8 cellular contexts compared by ENCODE assay signal in genomic region chr10:29119374-29119773, GRCh38.
DNase-seq lines count a peak whose midpoint lies in the region; ATAC-seq and TF ChIP-seq lines count a peak whose summit lies in the region.

No MANE protein-coding gene starts in this region.

- no peak overlapping the region for H4K5ac ChIP-seq in IMR-90 (ENCODE audit: low read depth, low read length)
- H4K5ac ChIP-seq in mesendoderm (ENCODE audit: low read length), result no peak overlapping the region

- no peak overlapping the region for H3K14ac ChIP-seq in IMR-90 (replicated peaks; ENCODE audit: low read depth, low read length)

- H2BK120ac ChIP-seq in IMR-90 (ENCODE audit: low read depth, low read length), result peak overlapping the region; percentile 74
- no peak overlapping the region for H2BK120ac ChIP-seq in mesendoderm (ENCODE audit: low read depth, low read length)

- intact Hi-C loops in IMR-90 (cut with micrococcal nuclease) (no loop called here), breast epithelium (cut with DNase I; ENCODE audit: low total_unique reads) (no loop called here)

- H3K79me1 ChIP-seq in IMR-90 (ENCODE audit: low read depth in 1 of 2, low read length in 2 of 2), result no peaks in the 10 kb centered on the region
- no peaks in the 10 kb centered on the region for H3K79me1 ChIP-seq in mesendoderm (ENCODE audit: low read length)

- H3K27ac Mint-ChIP-seq in stimulated activated naive B cell treated with anti-CD40 and anti-IgM and Interleukin-4, amounts not matched to agents 10 μg/mL and 1 μg/mL and 100 μg/mL, for 72 hours, result no peak overlapping the region

- H3K27ac ChIP-seq in IMR-90 (ENCODE audit: insufficient read depth, low read length) (no peak overlapping the region), breast epithelium (peak overlapping the region in 1 of 2 donors; percentile 2), mesendoderm (ENCODE audit: low read depth, low read length) (no peak overlapping the region)

- H3K9ac ChIP-seq in IMR-90 (ENCODE audit: low read depth, low read length) (no peak overlapping the region), mesendoderm (ENCODE audit: low read length) (no peak overlapping the region)

- H3K4me3 Mint-ChIP-seq in stimulated activated naive B cell treated with anti-CD40 and anti-IgM and Interleukin-4, amounts not matched to agents 10 μg/mL and 1 μg/mL and 100 μg/mL, for 72 hours, result no peak overlapping the region

- peak; percentile 41 for TF ChIP-seq CTCF in IMR-90 (conservative IDR thresholded peaks at IDR 0.05; ENCODE audit: low read depth, low read length)
- TF ChIP-seq CTCF in breast epithelium (IDR thresholded peaks at IDR 0.05), result peak in 2 of 3 donors; percentile 18 to 40

- H2AK9ac ChIP-seq in IMR-90 (replicated peaks; ENCODE audit: low read depth, low read length, poor library complexity), result no peak overlapping the region

- TF ChIP-seq POLR2A in IMR-90 (IDR thresholded peaks at IDR 0.05; ENCODE audit: low read depth, low read length) (no peak), breast epithelium (IDR thresholded peaks at IDR 0.05) (no peak)

- H3K27me3 ChIP-seq in IMR-90 (ENCODE audit: control insufficient read depth, insufficient read depth, low read length), result peaks cover 2% of the 10 kb centered on the region
- no peaks in the 10 kb centered on the region for H3K27me3 ChIP-seq in breast epithelium
- no peaks in the 10 kb centered on the region for H3K27me3 ChIP-seq in mesendoderm (ENCODE audit: insufficient read depth, low read length, poor library complexity)

- POLR2A ChIA-PET in IMR-90 (lab: Charles Lee; ENCODE audit: unreplicated experiment), result no interaction called here

- H3K4me2 ChIP-seq in IMR-90 (ENCODE audit: low read depth, low read length) (no peak overlapping the region), mesendoderm (ENCODE audit: low read length) (no peak overlapping the region)

- no TSS peak for BruUV-seq in IMR-90 (replicated peaks; lab: Mats Ljungman, UMichigan)

- peak overlapping the region; percentile 50 for H4K91ac ChIP-seq in IMR-90 (ENCODE audit: insufficient read depth, low read depth, low read length)

- H3K4ac ChIP-seq in IMR-90 (ENCODE audit: low read depth, low read length), result peak overlapping the region; percentile 84; the same call in 1 of the 2 replicates
- H3K4ac ChIP-seq in mesendoderm (ENCODE audit: low read depth, low read length), result no peak overlapping the region

- H2AFZ ChIP-seq in IMR-90 (replicated peaks; ENCODE audit: low read length, poor library complexity), result peak overlapping the region; percentile 61

- peaks cover 12 to 13% of the 10 kb centered on the region in 2 donors for H3K9me3 Mint-ChIP-seq in stimulated activated naive B cell treated with anti-CD40 and anti-IgM and Interleukin-4, amounts not matched to agents 10 μg/mL and 1 μg/mL and 100 μg/mL, for 72 hours

- H3K4me1 ChIP-seq in IMR-90 (ENCODE audit: control insufficient read depth, insufficient read depth, low read length) (peaks cover 7% of the 10 kb centered on the region), breast epithelium (no peaks in the 10 kb centered on the region), mesendoderm (ENCODE audit: control insufficient read depth, low read depth, low read length) (no peaks in the 10 kb centered on the region)

- no peaks in the 10 kb centered on the region for H4K20me1 ChIP-seq in IMR-90 (ENCODE audit: insufficient read depth, low read length)

- H3K9me3 ChIP-seq in IMR-90 (ENCODE audit: control insufficient read depth, insufficient read depth, low read length) (peaks cover 12% of the 10 kb centered on the region), breast epithelium (peaks cover 6 to 33% of the 10 kb centered on the region in 2 donors)

- no peaks in the 10 kb centered on the region for H3K27me3 Mint-ChIP-seq in stimulated activated naive B cell treated with anti-CD40 and anti-IgM and Interleukin-4, amounts not matched to agents 10 μg/mL and 1 μg/mL and 100 μg/mL, for 72 hours

- in situ Hi-C loops in IMR-90 (cut with MboI; ENCODE audit: low sequenced_read_pairs), result no loop called here

- CTCF ChIA-PET in IMR-90 (lab: Yijun Ruan, JAX), result interaction anchor here (0.7 to 1.3 kb wide), 7 partner anchors 10 to 185 kb away, joined by 3 to 4 read pairs (median 3); no protein-coding TSS in a partner anchor

- dilution Hi-C loops in IMR-90 (cut with HindIII; ENCODE audit: low sequenced_read_pairs, unreplicated experiment), result no loop called here

- no peak overlapping the region for H3K23ac ChIP-seq in IMR-90 (ENCODE audit: low read depth, low read length)
- H3K23ac ChIP-seq in mesendoderm (ENCODE audit: low read length), result no peak overlapping the region

- no peaks in the 10 kb centered on the region for H3K79me2 ChIP-seq in mesendoderm (ENCODE audit: control insufficient read depth, insufficient read depth, low read length)

- no peak overlapping the region for H3K4me3 ChIP-seq in IMR-90 (ENCODE audit: insufficient read depth, low read depth, low read length)
- H3K4me3 ChIP-seq in breast epithelium, result no peak overlapping the region
- no peak overlapping the region for H3K4me3 ChIP-seq in mesendoderm (ENCODE audit: low read length)

- H3K18ac ChIP-seq in IMR-90 (ENCODE audit: low read depth, low read length) (no peak overlapping the region), mesendoderm (ENCODE audit: low read length) (no peak overlapping the region)

- H2BK20ac ChIP-seq in IMR-90 (ENCODE audit: low read depth, low read length), result peak overlapping the region; percentile 57

- no peak overlapping the region for H3K56ac ChIP-seq in IMR-90 (ENCODE audit: extremely low read depth, insufficient read depth, low read length)
- peak overlapping the region; percentile 54 for H3K56ac ChIP-seq in mesendoderm (ENCODE audit: low read length)

- H2AK5ac ChIP-seq in IMR-90 (ENCODE audit: low read depth, low read length) (peak overlapping the region; percentile 54), mesendoderm (ENCODE audit: low read length) (no peak overlapping the region)

- H3K9me1 ChIP-seq in IMR-90 (ENCODE audit: insufficient read depth, low read length), result peaks cover 2% of the 10 kb centered on the region; the same call in 1 of the 2 replicates

- H2BK15ac ChIP-seq in IMR-90 (ENCODE audit: low read depth, low read length) (0 out of 3 replicates have a peak overlapping the region, but pooled peaks have one; percentile 3), mesendoderm (replicated peaks; ENCODE audit: low read depth) (no peak overlapping the region)

- peak overlapping the region in 1 of 2 experiments; percentile 1; a peak in 1 of 4 replicates for H4K8ac ChIP-seq in IMR-90 (ENCODE audit: low read depth in 2 of 2, low read length in 2 of 2)
- H4K8ac ChIP-seq in mesendoderm (ENCODE audit: low read depth, low read length), result no peak overlapping the region

- ATAC-seq in IMR-90 (ENCODE audit: low read depth) (peak; percentile 20; the same call in 1 of the 2 replicates), GM19455 (IDR thresholded peaks at IDR 0.05; ENCODE audit: unreplicated experiment) (no peak)
- no peak for ATAC-seq in stimulated activated naive B cell treated with anti-CD40 and anti-IgM and Interleukin-4, amounts not matched to agents 10 μg/mL and 1 μg/mL and 100 μg/mL, for 72 hours (replicated peaks)

- H3K4me1 Mint-ChIP-seq in stimulated activated naive B cell treated with anti-CD40 and anti-IgM and Interleukin-4, amounts not matched to agents 10 μg/mL and 1 μg/mL and 100 μg/mL, for 72 hours, result no peaks in the 10 kb centered on the region

- peak; percentile 82 for DNase-seq in ELF-1 (ENCODE audit: low read depth, low spot score)
- DNase-seq in IMR-90, result peak; percentile 18
- DNase-seq in breast epithelium (ENCODE audit: low spot score in 2 of 2), result peak in 1 of 2 donors; percentile 74
- peak; percentile 87 for DNase-seq in mesendoderm
- DNase-seq in NCI-H1105 treated with DMSO at 0.1 percent for 48 hours (lab: John Stamatoyannopoulos, UW), result no peak
- DNase-seq in dedifferentiated amniotic fluid mesenchymal stem cell (ENCODE audit: extremely low spot score), result no peak
- DNase-seq in stimulated activated naive B cell treated with anti-CD40 and anti-IgM and Interleukin-4, amounts not matched to agents 10 μg/mL and 1 μg/mL and 100 μg/mL, for 72 hours, result no peak

- H2BK5ac ChIP-seq in IMR-90 (ENCODE audit: low read depth, low read length, poor library complexity, severe bottlenecking), result no peak overlapping the region
- no peak overlapping the region for H2BK5ac ChIP-seq in mesendoderm (ENCODE audit: low read length)

- WGBS in IMR-90 (ENCODE audit: extremely low coverage in 2 of 2, insufficient read length in 1 of 2), 2 experiments, result 40% methylated on average over 2 of the region's 8 CpGs; no CpG with 5 or more reads in 1 of the 2 experiments
- WGBS in mesendoderm (ENCODE audit: extremely low coverage, insufficient coverage, low lambda C conversion rate), result no CpG with 5 or more reads among the region's 8 CpGs

- H3K36me3 ChIP-seq in IMR-90 (ENCODE audit: control insufficient read depth, insufficient read depth, low read length) (no peaks in the 10 kb centered on the region), breast epithelium (no peaks in the 10 kb centered on the region), mesendoderm (ENCODE audit: control insufficient read depth, insufficient read depth, low read length) (no peaks in the 10 kb centered on the region)

- H3K36me3 Mint-ChIP-seq in stimulated activated naive B cell treated with anti-CD40 and anti-IgM and Interleukin-4, amounts not matched to agents 10 μg/mL and 1 μg/mL and 100 μg/mL, for 72 hours, result peaks cover 0 to 2% of the 10 kb centered on the region in 2 donors

- TF ChIP-seq RAD21 in IMR-90 (IDR thresholded peaks at IDR 0.05; ENCODE audit: low read length), result peak; percentile 34; the same call in 1 of the 2 replicates

TF ChIP-seq in IMR-90, 13 proteins besides CTCF, POLR2A, EP300 and RAD21:
- TF ChIP-seq MAFK (IDR thresholded peaks at IDR 0.05; ENCODE audit: low read depth, low read length), result no peak
- no peak for TF ChIP-seq MAZ (IDR thresholded peaks at IDR 0.05; ENCODE audit: borderline replicate concordance, low read depth, low read length)
- TF ChIP-seq RFX5 (IDR thresholded peaks at IDR 0.05; ENCODE audit: low read depth, low read length), result no peak
- no peak for TF ChIP-seq SMC3 (IDR thresholded peaks at IDR 0.05; ENCODE audit: low read depth, low read length)
- TF ChIP-seq RCOR1 (IDR thresholded peaks at IDR 0.05; ENCODE audit: insufficient replicate concordance, low read length), result no peak
- no peak for TF ChIP-seq CHD1 (IDR thresholded peaks at IDR 0.05; ENCODE audit: low read depth, low read length)
- no peak for TF ChIP-seq MXI1 (IDR thresholded peaks at IDR 0.05; ENCODE audit: borderline replicate concordance, low read depth, low read length)
TF ChIP-seq in IMR-90: peak in this region for 0.

Comparison
In these comparisons a context has a peak if more than half of its experiments do, and no peak if none do; other contexts are left out.
1. DNase-seq: peak in ELF-1 (single experiment), IMR-90 (single experiment) and mesendoderm (single experiment); none in NCI-H1105 treated with DMSO at 0.1 percent for 48 hours (single experiment), dedifferentiated amniotic fluid mesenchymal stem cell (single experiment) and stimulated activated naive B cell treated with anti-CD40 and anti-IgM and Interleukin-4, amounts not matched to agents 10 μg/mL and 1 μg/mL and 100 μg/mL, for 72 hours (single experiment).